ENCODE assay signal across 19 cellular contexts in genomic region chr6:125508793-125509192, GRCh38.
DNase-seq lines count a peak whose midpoint lies in the region; FAIRE-seq and TF ChIP-seq lines count a peak whose summit lies in the region.
"Had no signal": no experiment of that assay in that cellular context is flagged by ENCODE, and none has a peak within 500 bp of the region (broad histone marks: within the 10 kb centered on the region; RNA-seq: fewer than 3 reads in every experiment).

No MANE protein-coding gene starts in this region.

- no peaks in the 10 kb centered on the region for H3K9me3 ChIP-seq in HEK293 (ENCODE audit: control insufficient read depth, insufficient read depth, low read depth, low read length)

- H3K36me3 ChIP-seq in HEK293 (ENCODE audit: control insufficient read depth in 2 of 2, insufficient read depth in 1 of 2, low read length in 2 of 2) = no peaks in the 10 kb centered on the region

- H3K4me1 ChIP-seq in HEK293 (ENCODE audit: control insufficient read depth, insufficient read depth, low read length) = peaks cover 8% of the 10 kb centered on the region

- CTCF ChIA-PET in HEK293 (lab: Yijun Ruan, JAX) = no interaction called here

- DNase-seq in NCI-H2171 treated with DMSO at 0.1 percent for 48 hours (lab: John Stamatoyannopoulos, UW) (peak; percentile 21), NCI-H2171 (lab: John Stamatoyannopoulos, UW) (no peak), NCI-H748 treated with DMSO at 0.1 percent for 48 hours (lab: John Stamatoyannopoulos, UW) (peak; percentile 45), frontal cortex (ENCODE audit: low spot score in 2 of 2) (no peak), SKM-1 treated with dmso at 0.1 percent for 144 hours (lab: John Stamatoyannopoulos, UW; ENCODE audit: unreplicated experiment) (no peak), NCI-H2196 treated with DMSO at 0.1 percent for 48 hours (lab: John Stamatoyannopoulos, UW; ENCODE audit: unreplicated experiment) (no peak)
- DNase-seq in activated CD8-positive, alpha-beta memory T cell treated with anti-CD3 and anti-CD28 coated beads, Interleukin-2, amount 50 U/mL, for 4 hours = no peak
- DNase-seq: 8988T; CD4-positive, alpha-beta memory T cell; DND-41; EL; GM23248; HCEC 1CT; HFFc6; KG1 had no signal

- no peak overlapping the region for H3K4me3 ChIP-seq in HEK293 (ENCODE audit: low read depth, low read length)
- H3K4me3 ChIP-seq: GM12878, GM23248 had no signal

- no peak for TF ChIP-seq CTCF in HEK293 (tag by site-specific recombination; IDR thresholded peaks at IDR 0.05)

- POLR2A ChIA-PET in HEK293 (lab: Yijun Ruan, JAX) = no interaction called here

- H3K27ac ChIP-seq in HEK293 (ENCODE audit: extremely low read depth, low read depth, low read length) = no peak overlapping the region
- H3K27ac ChIP-seq: GM23248, HL-60 had no signal

- FAIRE-seq in frontal cortex (lab: Jason Lieb, UNC) = peak; percentile 48
- FAIRE-seq: GM12878, H54 had no signal

TF ChIP-seq in HEK293, 187 proteins besides CTCF, POLR2A, EP300 and RAD21:
- TF ChIP-seq PRDM4 (tag by site-specific recombination; IDR thresholded peaks at IDR 0.05) = no peak
- 0 out of 2 replicates have a peak, but pooled peaks have one; percentile 34 for TF ChIP-seq ZNF362 (tag by site-specific recombination; IDR thresholded peaks at IDR 0.05)

Comparison
In these comparisons a context has a peak if more than half of its experiments do, and no peak if none do; other contexts are left out.
1. DNase-seq: peak in NCI-H2171 treated with DMSO at 0.1 percent for 48 hours (single experiment) and NCI-H748 treated with DMSO at 0.1 percent for 48 hours (single experiment); none in NCI-H2171 (single experiment), frontal cortex (0 of 2), SKM-1 treated with dmso at 0.1 percent for 144 hours (single experiment), NCI-H2196 treated with DMSO at 0.1 percent for 48 hours (single experiment) and activated CD8-positive, alpha-beta memory T cell treated with anti-CD3 and anti-CD28 coated beads, Interleukin-2, amount 50 U/mL, for 4 hours (single experiment).